Comparison of ENCODE assay signal across 8 cellular contexts in genomic region chr4:26885912-26886274, GRCh38. TPM values are rescaled to one million over a fixed set of nuclear protein-coding genes. Genes with fewer than 3 reads are reported as not detected.
DNase-seq lines count a peak whose midpoint lies in the region; ATAC-seq and TF ChIP-seq lines count a peak whose summit lies in the region.

No MANE protein-coding gene starts in this region.

- H3K36me3 ChIP-seq in transverse colon (no peaks in the 10 kb centered on the region), breast epithelium (no peaks in the 10 kb centered on the region)

- intact Hi-C loops in transverse colon (cut with DNase I; ENCODE audit: low total_unique reads) = no loop called here
- intact Hi-C loops in breast epithelium (cut with DNase I; ENCODE audit: low total_unique reads) = no loop called here

- no peaks in the 10 kb centered on the region for H3K27me3 Mint-ChIP-seq in activated naive CD8-positive, alpha-beta T cell

- H3K4me3 ChIP-seq in transverse colon (no peak overlapping the region), breast epithelium (no peak overlapping the region)

- H3K4me1 Mint-ChIP-seq in activated naive CD8-positive, alpha-beta T cell (ENCODE audit: low read depth) = peaks cover 79% of the 10 kb centered on the region

- H3K27ac Mint-ChIP-seq in activated naive CD8-positive, alpha-beta T cell = peak overlapping the region; percentile 96

- WGBS in transverse colon (ENCODE audit: low coverage in 1 of 2), 2 donors = 32 to 40% methylated on average over 2 of the region's 2 CpGs

- H3K27me3 ChIP-seq in transverse colon (no peaks in the 10 kb centered on the region), breast epithelium (no peaks in the 10 kb centered on the region)

- peak; percentile 10 for TF ChIP-seq POLR2A in transverse colon (IDR thresholded peaks at IDR 0.05)
- TF ChIP-seq POLR2A in breast epithelium (IDR thresholded peaks at IDR 0.05) = no peak

- peak overlapping the region; percentile 76 for H3K4me3 Mint-ChIP-seq in activated naive CD8-positive, alpha-beta T cell

- DNase-seq in transverse colon (no peak), NCI-H526 treated with DMSO at 0.1 percent for 48 hours (lab: John Stamatoyannopoulos, UW) (no peak), breast epithelium (ENCODE audit: low spot score in 2 of 2) (no peak), NCI-H2227 treated with DMSO at 0.1 percent for 48 hours (lab: John Stamatoyannopoulos, UW) (no peak)

- H3K36me3 Mint-ChIP-seq in activated naive CD8-positive, alpha-beta T cell = peaks cover 2% of the 10 kb centered on the region

- peaks cover 0 to 29% (median 7%) of the 10 kb centered on the region in 4 donors for H3K4me1 ChIP-seq in transverse colon
- no peaks in the 10 kb centered on the region for H3K4me1 ChIP-seq in breast epithelium

- ATAC-seq in GM18499 (IDR thresholded peaks at IDR 0.05; ENCODE audit: insufficient read depth, unreplicated experiment) = peak; percentile 72
- ATAC-seq in GM21367 (IDR thresholded peaks at IDR 0.05; ENCODE audit: unreplicated experiment) = peak; percentile 65
- ATAC-seq in HG03558 (IDR thresholded peaks at IDR 0.05; ENCODE audit: extremely low read depth, unreplicated experiment) = peak; percentile 80

- no peaks in the 10 kb centered on the region for H3K9me3 Mint-ChIP-seq in activated naive CD8-positive, alpha-beta T cell (ENCODE audit: low read depth)

- TF ChIP-seq CTCF in transverse colon (IDR thresholded peaks at IDR 0.05) (no peak), breast epithelium (IDR thresholded peaks at IDR 0.05) (no peak)

- in situ Hi-C loops in transverse colon (cut with MboI; ENCODE audit: low pct_ligation_motif_present in 1 of 4, low pct_unique_long_range_greater_than_20kb in 1 of 4, low sequenced_read_pairs in 3 of 4) = no loop called here

- H3K27ac ChIP-seq in transverse colon = peak overlapping the region in 3 of 4 donors; percentile 51 to 63 (median 56)
- H3K27ac ChIP-seq in breast epithelium = no peak overlapping the region

- H3K9me3 ChIP-seq in transverse colon (no peaks in the 10 kb centered on the region), breast epithelium (no peaks in the 10 kb centered on the region)

- no peak for TF ChIP-seq EP300 in transverse colon (IDR thresholded peaks at IDR 0.05; ENCODE audit: low read depth)

RNA-seq across cellular contexts. Expression of gene STIM2, which starts 25.3 kb away (rescaled TPM):
- total RNA-seq in transverse colon = 10 to 100 TPM; 17.2 to 71.4 (median 20.7) TPM
- 10 to 100 TPM; 12.0 to 24.7 (median 23.3) TPM for total RNA-seq in breast epithelium

Comparison
In these comparisons a context has a peak if more than half of its experiments do, and no peak if none do; other contexts are left out.
1. H3K27ac ChIP-seq: peak in transverse colon (3 of 4); none in breast epithelium (0 of 2).
2. Peak in every context shown above with its lines, with median percentiles within 50 percentile points of each other: ATAC-seq.